16 cellular contexts compared by ENCODE assay signal in genomic region chr16:782766-783403, GRCh38. TPM values are rescaled to one million over a fixed set of nuclear protein-coding genes. Genes with fewer than 3 reads are reported as not detected.
DNase-seq lines count a peak whose midpoint lies in the region; ATAC-seq and TF ChIP-seq lines count a peak whose summit lies in the region.
"Had no signal": no experiment of that assay in that cellular context is flagged by ENCODE, and none has a peak within 500 bp of the region (broad histone marks: within the 10 kb centered on the region; RNA-seq: fewer than 3 reads in every experiment).

No MANE protein-coding gene starts in this region.

- H3K36me3 ChIP-seq in BLaER1 treated with 17β-estradiol and CSF1 and Interleukin-3, amounts not matched to agents 10 nM and 100 nM: peaks cover 8 to 31% (median 22%) of the 10 kb centered on the region in 11 experiments; a peak in 19 of 22 replicates

- peaks cover 0 to 22% (median 0%) of the 10 kb centered on the region in 11 experiments; a peak in 4 of 22 replicates for H3K27me3 ChIP-seq in BLaER1 treated with 17β-estradiol and CSF1 and Interleukin-3, amounts not matched to agents 10 nM and 100 nM
- H3K27me3 ChIP-seq in foreskin keratinocyte: peaks cover 26% of the 10 kb centered on the region

- H3K9me3 ChIP-seq in BLaER1 treated with 17β-estradiol and CSF1 and Interleukin-3, amounts not matched to agents 10 nM and 100 nM (replicated peaks in 1 of 11): no peaks in the 10 kb centered on the region

- H3K4me1 ChIP-seq in BLaER1 treated with 17β-estradiol and CSF1 and Interleukin-3, amounts not matched to agents 10 nM and 100 nM: peaks cover 30 to 65% (median 57%) of the 10 kb centered on the region in 10 experiments
- H3K4me1 ChIP-seq in foreskin keratinocyte: no peaks in the 10 kb centered on the region

- H3K9me3 Mint-ChIP-seq in activated T-cell treated with anti-CD3 and anti-CD28 coated beads, Interleukin-2, amount 50 U/mL, for 72 hours: no peaks in the 10 kb centered on the region
- H3K9me3 Mint-ChIP-seq: type B pancreatic cell had no signal

- TF ChIP-seq CTCF in foreskin keratinocyte (conservative IDR thresholded peaks at IDR 0.05): no peak

- H3K27ac ChIP-seq in BLaER1 treated with 17β-estradiol and CSF1 and Interleukin-3, amounts not matched to agents 10 nM and 100 nM: no peak overlapping the region
- no peak overlapping the region for H3K27ac ChIP-seq in foreskin keratinocyte
- H3K27ac ChIP-seq: VCaP had no signal

- peak overlapping the region in 4 of 11 experiments; percentile 10 to 54 (median 24); a peak in 5 of 22 replicates for H3K9ac ChIP-seq in BLaER1 treated with 17β-estradiol and CSF1 and Interleukin-3, amounts not matched to agents 10 nM and 100 nM

- no peaks in the 10 kb centered on the region for H3K27me3 Mint-ChIP-seq in activated T-cell treated with anti-CD3 and anti-CD28 coated beads, Interleukin-2, amount 50 U/mL, for 72 hours (ENCODE audit: low read depth)

- peak; percentile 64 for DNase-seq in HPDE6-E6E7 (ENCODE audit: extremely low spot score)
- peak; percentile 92 for DNase-seq in NCI-H345 (lab: John Stamatoyannopoulos, UW)
- peak in 1 of 2 donors; percentile 44 for DNase-seq in foreskin keratinocyte
- no peak for DNase-seq in SKM-1 (lab: John Stamatoyannopoulos, UW; ENCODE audit: unreplicated experiment)
- no peak for DNase-seq in NCI-H446 (lab: John Stamatoyannopoulos, UW)
- DNase-seq in activated T-cell treated with anti-CD3 and anti-CD28 coated beads, Interleukin-2, amount 50 U/mL, for 72 hours: no peak
- DNase-seq: activated CD8-positive, alpha-beta memory T cell treated with anti-CD3 and anti-CD28 coated beads for 24 hours; islet precursor cell; KG1; NCI-H1930; occipital lobe had no signal

- peaks cover 16% of the 10 kb centered on the region for H3K4me1 Mint-ChIP-seq in activated T-cell treated with anti-CD3 and anti-CD28 coated beads, Interleukin-2, amount 50 U/mL, for 72 hours (ENCODE audit: low read depth)

- no peak overlapping the region for H3K27ac Mint-ChIP-seq in activated T-cell treated with anti-CD3 and anti-CD28 coated beads, Interleukin-2, amount 50 U/mL, for 72 hours
- H3K27ac Mint-ChIP-seq: type B pancreatic cell had no signal

- H3K4me3 Mint-ChIP-seq in activated T-cell treated with anti-CD3 and anti-CD28 coated beads, Interleukin-2, amount 50 U/mL, for 72 hours: no peak overlapping the region
- H3K4me3 Mint-ChIP-seq: type B pancreatic cell had no signal

- peaks cover 6 to 79% (median 50%) of the 10 kb centered on the region in 11 experiments; a peak in 21 of 22 replicates for H4K20me1 ChIP-seq in BLaER1 treated with 17β-estradiol and CSF1 and Interleukin-3, amounts not matched to agents 10 nM and 100 nM

- H3K36me3 Mint-ChIP-seq in activated T-cell treated with anti-CD3 and anti-CD28 coated beads, Interleukin-2, amount 50 U/mL, for 72 hours (ENCODE audit: insufficient read depth in 2 of 2): no peaks in the 10 kb centered on the region
- H3K36me3 Mint-ChIP-seq: type B pancreatic cell had no signal

- peak overlapping the region in 9 of 11 experiments; percentile 29 to 77 (median 63); a peak in 17 of 22 replicates for H3K4me2 ChIP-seq in BLaER1 treated with 17β-estradiol and CSF1 and Interleukin-3, amounts not matched to agents 10 nM and 100 nM

- ATAC-seq in foreskin keratinocyte (peak; percentile 30), HG02763 (IDR thresholded peaks at IDR 0.05; ENCODE audit: unreplicated experiment) (no peak)
- no peak for ATAC-seq in activated T-cell treated with anti-CD3 and anti-CD28 coated beads, Interleukin-2, amount 50 U/mL, for 72 hours (replicated peaks in 1 of 2)

- no peak overlapping the region for H3K4me3 ChIP-seq in BLaER1 treated with 17β-estradiol and CSF1 and Interleukin-3, amounts not matched to agents 10 nM and 100 nM

RNA-seq across cellular contexts. Expression of gene RPUSD1, which starts 5.3 kb away (rescaled TPM):
- 36.7 and 40.3 TPM in 2 replicates for total RNA-seq in foreskin keratinocyte
- 41.0 and 45.4 TPM in 2 replicates for polyA plus RNA-seq in foreskin keratinocyte
- 10 to 100 TPM; 14.0 to 22.7 TPM for total RNA-seq in activated T-cell treated with anti-CD3 and anti-CD28 coated beads, Interleukin-2, amount 50 U/mL, for 72 hours

RNA-seq across cellular contexts. Expression of gene CHTF18, which starts 5.5 kb away (rescaled TPM):
- total RNA-seq in foreskin keratinocyte: 35.6 and 41.4 TPM in 2 replicates
- polyA plus RNA-seq in foreskin keratinocyte: 42.3 and 47.2 TPM in 2 replicates
- total RNA-seq in activated T-cell treated with anti-CD3 and anti-CD28 coated beads, Interleukin-2, amount 50 U/mL, for 72 hours: 10 to 100 TPM; 74.5 to 97.8 TPM

RNA-seq across cellular contexts. Expression of gene GNG13, which starts 17.6 kb away (rescaled TPM):
- not detected in 2 replicates for total RNA-seq in foreskin keratinocyte
- polyA plus RNA-seq in foreskin keratinocyte: not detected in 2 replicates
- not detected for total RNA-seq in activated T-cell treated with anti-CD3 and anti-CD28 coated beads, Interleukin-2, amount 50 U/mL, for 72 hours
- total RNA-seq: occipital lobe had no signal
- polyA plus RNA-seq: esophagus had no signal

RNA-seq across cellular contexts. Expression of gene MSLN, which starts 22.4 kb away (rescaled TPM):
- 21.3 and 72.9 TPM in 2 replicates for total RNA-seq in foreskin keratinocyte
- 27.7 and 91.0 TPM in 2 replicates for polyA plus RNA-seq in foreskin keratinocyte
- not detected for total RNA-seq in activated T-cell treated with anti-CD3 and anti-CD28 coated beads, Interleukin-2, amount 50 U/mL, for 72 hours
- total RNA-seq: occipital lobe had no signal

RNA-seq across cellular contexts. Expression of gene CIAO3, which starts 42.1 kb away (rescaled TPM):
- total RNA-seq in foreskin keratinocyte: 34.2 and 34.3 TPM in 2 replicates
- polyA plus RNA-seq in foreskin keratinocyte: 34.7 and 34.8 TPM in 2 replicates
- 10 to 100 TPM; 38.0 to 40.6 TPM for total RNA-seq in activated T-cell treated with anti-CD3 and anti-CD28 coated beads, Interleukin-2, amount 50 U/mL, for 72 hours

Comparison
In these comparisons a context has a peak if more than half of its experiments do, and no peak if none do; other contexts are left out.
1. DNase-seq: peak in HPDE6-E6E7 (single experiment) and NCI-H345 (single experiment); none in SKM-1 (single experiment), NCI-H446 (0 of 2) and activated T-cell treated with anti-CD3 and anti-CD28 coated beads, Interleukin-2, amount 50 U/mL, for 72 hours (0 of 2).